16 cellular contexts compared by ENCODE assay signal in the genomic region with DNA sequence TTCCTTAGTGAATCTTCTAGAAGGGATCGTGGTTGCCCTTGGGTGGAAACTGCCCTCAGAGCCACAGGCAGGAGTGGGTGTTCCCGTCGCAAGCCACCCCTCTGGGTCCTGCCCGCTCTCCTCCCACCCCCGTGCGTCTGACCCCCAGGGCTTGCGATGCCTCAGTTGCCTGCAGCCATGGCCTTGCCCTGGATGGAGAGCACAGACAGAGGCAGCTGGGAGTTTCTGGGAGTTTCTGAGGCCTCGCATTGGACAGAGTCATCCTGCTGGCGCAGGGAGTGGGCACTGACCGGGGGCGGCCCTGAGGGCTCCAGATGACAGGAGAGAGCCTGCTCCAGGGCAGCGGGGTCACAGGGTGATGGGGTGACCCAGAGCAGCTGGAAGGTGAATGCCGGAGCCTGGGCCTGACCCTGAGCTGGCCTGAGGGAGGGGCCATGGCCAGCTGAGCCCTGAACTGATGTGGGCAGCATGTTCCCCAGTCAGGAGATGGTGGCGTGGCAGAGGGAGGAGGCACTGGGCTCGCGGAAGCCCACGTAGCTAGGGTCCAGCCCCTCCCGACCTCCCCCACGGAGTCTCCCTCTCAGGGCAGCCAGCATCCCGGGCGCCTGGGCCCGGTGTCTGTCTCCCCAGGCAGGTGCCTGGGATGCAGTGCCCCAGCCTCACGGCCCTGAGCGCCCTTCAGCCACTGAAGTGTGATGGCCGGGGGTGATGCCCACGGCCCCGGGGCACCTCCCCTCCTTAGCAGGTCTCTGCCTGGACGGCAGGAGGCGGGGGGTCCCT.
DNase-seq lines count a peak whose midpoint lies in the region; ATAC-seq, FAIRE-seq and TF ChIP-seq lines count a peak whose summit lies in the region.
"Had no signal": no experiment of that assay in that cellular context is flagged by ENCODE, and none has a peak within 500 bp of the region (broad histone marks: within the 10 kb centered on the region; RNA-seq: fewer than 3 reads in every experiment).

No MANE protein-coding gene starts in this region.

- H3K27me3 ChIP-seq in BLaER1 (peaks cover 24% of the 10 kb centered on the region; the same call in 1 of the 2 replicates), tibial nerve (no peaks in the 10 kb centered on the region), esophagus muscularis mucosa (peaks cover 0 to 68% (median 3%) of the 10 kb centered on the region in 4 donors)

- WGBS in tibial nerve, 2 donors: 48 to 62% methylated on average over 24 to 25 of the region's 29 CpGs
- WGBS in esophagus muscularis mucosa: 94% methylated on average over 27 of the region's 29 CpGs

- TF ChIP-seq CTCF in kidney (IDR thresholded peaks at IDR 0.05; ENCODE audit: borderline replicate concordance, extremely low read depth, insufficient read depth): no peak
- no peak for TF ChIP-seq CTCF in tibial nerve (IDR thresholded peaks at IDR 0.05)
- no peak for TF ChIP-seq CTCF in esophagus muscularis mucosa (IDR thresholded peaks at IDR 0.05)

- no peak for ATAC-seq in Right ventricle myocardium inferior
- ATAC-seq in HG02588 (IDR thresholded peaks at IDR 0.05; ENCODE audit: unreplicated experiment): no peak
- ATAC-seq: A549; CD8-positive, alpha-beta T cell had no signal

- H3K4me2 ChIP-seq in BLaER1: peak overlapping the region; percentile 23
- H3K4me2 ChIP-seq: A549 had no signal

- TF ChIP-seq POLR2A in tibial nerve (IDR thresholded peaks at IDR 0.05) (no peak), esophagus muscularis mucosa (IDR thresholded peaks at IDR 0.05; ENCODE audit: low read depth) (no peak)

- DNase-seq in Right ventricle myocardium inferior (ENCODE audit: missing footprints) (peak; percentile 50), cardiac septum (ENCODE audit: low spot score) (no peak), kidney (peak; percentile 65), tibial nerve (ENCODE audit: low spot score in 2 of 2) (no peak), esophagus muscularis mucosa (ENCODE audit: extremely low spot score) (no peak)
- DNase-seq: AML-193; Calu3; CD8-positive, alpha-beta T cell; DMS79 treated with DMSO at 0.1 percent for 48 hours; GF-D8; GOT3; H9 had no signal

- FAIRE-seq in kidney (lab: Jason Lieb, UNC): no peak
- FAIRE-seq: A549 had no signal

- H4K20me1 ChIP-seq in BLaER1: peaks cover 20% of the 10 kb centered on the region

- H3K27ac ChIP-seq in BLaER1: peak overlapping the region; percentile 44
- no peak overlapping the region for H3K27ac ChIP-seq in kidney (ENCODE audit: low read depth in 2 of 2, low read length in 2 of 2)
- peak overlapping the region in 3 of 4 donors; percentile 31 to 78 (median 71) for H3K27ac ChIP-seq in tibial nerve
- no peak overlapping the region for H3K27ac ChIP-seq in esophagus muscularis mucosa (replicated peaks in 1 of 4)
- H3K27ac ChIP-seq: 22Rv1, A549 had no signal

- no peak overlapping the region for H3K9ac ChIP-seq in BLaER1
- no peak overlapping the region for H3K9ac ChIP-seq in kidney (ENCODE audit: low read length in 2 of 2)

- H3K36me3 ChIP-seq in BLaER1 (no peaks in the 10 kb centered on the region), kidney (ENCODE audit: control insufficient read depth in 1 of 2, insufficient read depth in 2 of 2, low read length in 2 of 2) (no peaks in the 10 kb centered on the region), tibial nerve (peaks cover 0 to 2% (median 0%) of the 10 kb centered on the region in 3 donors), esophagus muscularis mucosa (no peaks in the 10 kb centered on the region)

- H3K4me3 ChIP-seq in BLaER1 (no peak overlapping the region), kidney (ENCODE audit: low read length in 2 of 2) (no peak overlapping the region), tibial nerve (no peak overlapping the region), esophagus muscularis mucosa (no peak overlapping the region)
- H3K4me3 ChIP-seq: A549 had no signal

- H3K9me3 ChIP-seq in BLaER1 (no peaks in the 10 kb centered on the region), kidney (ENCODE audit: control insufficient read depth in 1 of 2, low read length in 2 of 2) (no peaks in the 10 kb centered on the region), tibial nerve (no peaks in the 10 kb centered on the region), esophagus muscularis mucosa (no peaks in the 10 kb centered on the region)
- H3K9me3 ChIP-seq: A549 had no signal

- intact Hi-C loops in Right ventricle myocardium inferior (cut with DNase I) (no loop called here), cardiac septum (cut with DNase I) (no loop called here), kidney (cut with DNase I) (no loop called here), esophagus muscularis mucosa (cut with DNase I) (no loop called here)

- TF ChIP-seq EP300 in tibial nerve (IDR thresholded peaks at IDR 0.05): no peak
- TF ChIP-seq EP300 in esophagus muscularis mucosa (IDR thresholded peaks at IDR 0.05): no peak

- H3K4me1 ChIP-seq in BLaER1: peaks cover 91% of the 10 kb centered on the region
- no peaks in the 10 kb centered on the region for H3K4me1 ChIP-seq in kidney (ENCODE audit: control insufficient read depth in 1 of 2, insufficient read depth in 1 of 2, low read depth in 1 of 2, low read length in 2 of 2)
- peaks cover 0 to 54% (median 13%) of the 10 kb centered on the region in 4 donors for H3K4me1 ChIP-seq in tibial nerve
- H3K4me1 ChIP-seq in esophagus muscularis mucosa: no peaks in the 10 kb centered on the region
- H3K4me1 ChIP-seq: A549 had no signal

Comparison
In these comparisons a context has a peak if more than half of its experiments do, and no peak if none do; other contexts are left out.
1. DNase-seq: peak in Right ventricle myocardium inferior (single experiment) and kidney (single experiment); none in cardiac septum (single experiment), tibial nerve (0 of 2) and esophagus muscularis mucosa (single experiment).
2. H3K27ac ChIP-seq: peak in BLaER1 (single experiment) and tibial nerve (3 of 4); none in kidney (0 of 2) and esophagus muscularis mucosa (0 of 4).